Comparison of ENCODE assay signal across 10 cellular contexts in the genomic region with DNA sequence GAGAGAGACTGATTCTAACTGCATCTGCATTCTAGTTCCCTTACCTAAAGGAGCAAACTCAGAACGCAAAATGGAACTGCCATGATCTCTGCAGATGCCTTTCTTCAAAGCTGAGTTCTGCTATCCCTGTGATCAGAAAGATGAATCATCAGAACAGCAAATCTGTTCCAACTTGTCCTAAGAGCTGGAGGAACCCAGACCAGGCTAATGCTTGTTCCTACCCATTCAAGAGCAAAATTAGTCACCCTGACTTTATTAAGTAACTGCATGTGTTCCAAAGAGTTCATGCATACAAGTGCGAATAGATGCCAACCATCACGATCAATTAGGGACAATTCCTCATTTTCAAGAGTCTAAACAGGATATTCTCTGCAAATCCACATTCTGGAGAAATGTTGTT. TPM values are rescaled to one million over a fixed set of nuclear protein-coding genes. Genes with fewer than 3 reads are reported as not detected.
DNase-seq lines count a peak whose midpoint lies in the region; ATAC-seq lines count a peak whose summit lies in the region.
"Had no signal": no experiment of that assay in that cellular context is flagged by ENCODE, and none has a peak within 500 bp of the region (broad histone marks: within the 10 kb centered on the region; RNA-seq: fewer than 3 reads in every experiment).

No MANE protein-coding gene starts in this region.

- H3K79me2 ChIP-seq in ACC112 (ENCODE audit: control insufficient read depth, insufficient read depth, low read length, unreplicated experiment): no peaks in the 10 kb centered on the region
- no peaks in the 10 kb centered on the region for H3K79me2 ChIP-seq in GM23248 (ENCODE audit: insufficient read depth)

- H3K9ac ChIP-seq in GM23248: no peak overlapping the region
- H3K9ac ChIP-seq in muscle layer of colon (ENCODE audit: low read length): no peak overlapping the region

- peaks cover 79% of the 10 kb centered on the region for H3K4me1 Mint-ChIP-seq in central memory CD8-positive, alpha-beta T cell
- H3K4me1 Mint-ChIP-seq in stimulated activated memory B cell treated with anti-CD40 and anti-IgM and Interleukin-4, amounts not matched to agents 10 μg/mL and 1 μg/mL and 100 μg/mL, for 72 hours: peaks cover 65% of the 10 kb centered on the region

- H3K27me3 Mint-ChIP-seq in central memory CD8-positive, alpha-beta T cell: no peaks in the 10 kb centered on the region
- H3K27me3 Mint-ChIP-seq in stimulated activated memory B cell treated with anti-CD40 and anti-IgM and Interleukin-4, amounts not matched to agents 10 μg/mL and 1 μg/mL and 100 μg/mL, for 72 hours: no peaks in the 10 kb centered on the region

- H3K27ac Mint-ChIP-seq in central memory CD8-positive, alpha-beta T cell (ENCODE audit: low read depth): peak overlapping the region; percentile 38
- H3K27ac Mint-ChIP-seq in stimulated activated memory B cell treated with anti-CD40 and anti-IgM and Interleukin-4, amounts not matched to agents 10 μg/mL and 1 μg/mL and 100 μg/mL, for 72 hours: no peak overlapping the region

- H3K9me3 ChIP-seq in GM23248 (ENCODE audit: low read depth) (no peaks in the 10 kb centered on the region), muscle layer of colon (ENCODE audit: low read length) (no peaks in the 10 kb centered on the region)

- no peaks in the 10 kb centered on the region for H3K36me3 ChIP-seq in ACC112 (ENCODE audit: insufficient read depth, low read length)
- H3K36me3 ChIP-seq in GM23248 (ENCODE audit: low read depth): no peaks in the 10 kb centered on the region
- no peaks in the 10 kb centered on the region for H3K36me3 ChIP-seq in muscle layer of colon (ENCODE audit: insufficient read depth, low read length)

- peak overlapping the region; percentile 3 for H2AFZ ChIP-seq in ACC112 (ENCODE audit: low read length, unreplicated experiment)
- H2AFZ ChIP-seq in GM23248: no peak overlapping the region

- H3K27ac ChIP-seq in ACC112 (ENCODE audit: low read depth, low read length) (peak overlapping the region; percentile 50), GM23248 (peak overlapping the region; percentile 19; the same call in 1 of the 2 replicates), muscle layer of colon (ENCODE audit: low read depth, low read length) (peak overlapping the region; percentile 0)

- no peaks in the 10 kb centered on the region for H3K9me3 Mint-ChIP-seq in central memory CD8-positive, alpha-beta T cell
- no peaks in the 10 kb centered on the region for H3K9me3 Mint-ChIP-seq in stimulated activated memory B cell treated with anti-CD40 and anti-IgM and Interleukin-4, amounts not matched to agents 10 μg/mL and 1 μg/mL and 100 μg/mL, for 72 hours

- H3K4me3 Mint-ChIP-seq in central memory CD8-positive, alpha-beta T cell: no peak overlapping the region
- no peak overlapping the region for H3K4me3 Mint-ChIP-seq in stimulated activated memory B cell treated with anti-CD40 and anti-IgM and Interleukin-4, amounts not matched to agents 10 μg/mL and 1 μg/mL and 100 μg/mL, for 72 hours

- in situ Hi-C loops in GM23248 (cut with MboI): no loop called here

- no peaks in the 10 kb centered on the region for H3K9me2 ChIP-seq in GM23248 (ENCODE audit: insufficient read depth)

- no peaks in the 10 kb centered on the region for H4K20me1 ChIP-seq in GM23248 (ENCODE audit: insufficient read depth)

- peak; percentile 92 for DNase-seq in GM23248
- DNase-seq in central memory CD8-positive, alpha-beta T cell (ENCODE audit: low spot score in 2 of 2): no peak
- DNase-seq in NCI-H774 (lab: John Stamatoyannopoulos, UW): no peak
- DNase-seq in globus pallidus (ENCODE audit: low spot score): no peak
- no peak for DNase-seq in NCI-H524 (lab: John Stamatoyannopoulos, UW)
- DNase-seq: activated CD4-positive, alpha-beta T cell treated with anti-CD3 and anti-CD28 coated beads for 48 hours; cortex of kidney had no signal

- WGBS in GM23248 (ENCODE audit: low coverage in 1 of 2, low lambda C conversion rate in 2 of 2, missing lambda C conversion rate in 2 of 2), 2 experiments: 0 to 5% methylated on average over 3 of the region's 3 CpGs

- peak overlapping the region; percentile 70 for H3K4me3 ChIP-seq in ACC112 (ENCODE audit: low read depth, low read length)
- H3K4me3 ChIP-seq in GM23248: peak overlapping the region; percentile 51; the same call in 1 of the 2 replicates
- peak overlapping the region in 1 of 2 donors; percentile 59 for H3K4me3 ChIP-seq in muscle layer of colon (ENCODE audit: low read depth in 1 of 2, low read length in 2 of 2)

- H3K27me3 ChIP-seq in ACC112 (ENCODE audit: insufficient read depth, low read length) (no peaks in the 10 kb centered on the region), GM23248 (replicated peaks; ENCODE audit: insufficient read depth) (no peaks in the 10 kb centered on the region), muscle layer of colon (ENCODE audit: control insufficient read depth in 1 of 2, insufficient read depth in 2 of 2, low read length in 2 of 2) (no peaks in the 10 kb centered on the region)

- peak overlapping the region; percentile 73 for H3K4me2 ChIP-seq in GM23248 (ENCODE audit: unreplicated experiment)

- ATAC-seq in central memory CD8-positive, alpha-beta T cell (replicated peaks; ENCODE audit: extremely low read depth, poor library complexity, severe bottlenecking): no peak
- ATAC-seq in stimulated activated memory B cell treated with anti-CD40 and anti-IgM and Interleukin-4, amounts not matched to agents 10 μg/mL and 1 μg/mL and 100 μg/mL, for 72 hours: no peak

- peaks cover 20% of the 10 kb centered on the region for H3F3A ChIP-seq in GM23248 (ENCODE audit: insufficient read depth)

- peaks cover 42% of the 10 kb centered on the region for H3K4me1 ChIP-seq in ACC112 (ENCODE audit: control insufficient read depth, insufficient read depth, low read length, unreplicated experiment)
- peaks cover 19% of the 10 kb centered on the region for H3K4me1 ChIP-seq in GM23248 (ENCODE audit: insufficient read depth)
- peaks cover 39% of the 10 kb centered on the region for H3K4me1 ChIP-seq in muscle layer of colon (ENCODE audit: insufficient read depth, low read length)

- peaks cover 20% of the 10 kb centered on the region for H3K36me3 Mint-ChIP-seq in central memory CD8-positive, alpha-beta T cell (ENCODE audit: insufficient read depth)
- H3K36me3 Mint-ChIP-seq in stimulated activated memory B cell treated with anti-CD40 and anti-IgM and Interleukin-4, amounts not matched to agents 10 μg/mL and 1 μg/mL and 100 μg/mL, for 72 hours: peaks cover 49% of the 10 kb centered on the region

RNA-seq across cellular contexts. Expression of gene MBP, which starts 46.5 kb away (rescaled TPM):
- total RNA-seq in GM23248 (2014; rRNA removed; shearing (Covaris generic)): 2.2 and 2.7 TPM in 2 replicates
- 2.9 and 3.3 TPM in 2 replicates for polyA plus RNA-seq in GM23248 (2016; fragmentation: Nextera tagmentation; extraction: Ambion mirVana)

Comparison
In these comparisons a context has a peak if more than half of its experiments do, and no peak if none do; other contexts are left out.
1. H3K27ac ChIP-seq: peak in every context shown above with its lines; median percentile 50 in ACC112; 19 in GM23248; 0 in muscle layer of colon.